10 cellular contexts compared by ENCODE assay signal in genomic region chr6:55868910-55869479, GRCh38. TPM values are rescaled to one million over a fixed set of nuclear protein-coding genes. Genes with fewer than 3 reads are reported as not detected.
DNase-seq lines count a peak whose midpoint lies in the region; ATAC-seq, FAIRE-seq and TF ChIP-seq lines count a peak whose summit lies in the region.
"Had no signal": no experiment of that assay in that cellular context is flagged by ENCODE, and none has a peak within 500 bp of the region (broad histone marks: within the 10 kb centered on the region; RNA-seq: fewer than 3 reads in every experiment).

No MANE protein-coding gene starts in this region.

- TF ChIP-seq POLR2A in GM12878 (IDR thresholded peaks at IDR 0.05; ENCODE audit: low read depth, low read length) (no peak), adrenal gland (IDR thresholded peaks at IDR 0.05) (no peak)

- FAIRE-seq in GM12878 (lab: Jason Lieb, UNC), result peak; percentile 81

- no peaks in the 10 kb centered on the region for H3K4me1 ChIP-seq in GM12878 (ENCODE audit: control insufficient read depth, insufficient read depth, low read length)
- H3K4me1 ChIP-seq in adrenal gland (replicated peaks in 1 of 2), result no peaks in the 10 kb centered on the region

- 1% methylated on average over 5 of the region's 5 CpGs for WGBS in GM12878 (ENCODE audit: insufficient coverage, insufficient replicate concordance, low lambda C conversion rate, missing lambda C conversion rate)
- WGBS in adrenal gland, 4 donors, result 53 to 57% (median 55%) methylated on average over 5 of the region's 5 CpGs

- TF ChIP-seq CTCF in GM06990 (IDR thresholded peaks at IDR 0.05; ENCODE audit: insufficient read depth, low read length, poor library complexity, severe bottlenecking) (no peak), GM12878 (IDR thresholded peaks at IDR 0.05 in 2 of 3, conservative IDR thresholded peaks at IDR 0.05 in 1 of 3; ENCODE audit: control insufficient read depth in 2 of 3, extremely low read depth in 1 of 3, insufficient read depth in 1 of 3, low read depth in 3 of 3, low read length in 3 of 3) (no peak), adrenal gland (IDR thresholded peaks at IDR 0.05) (no peak)

- H3K27me3 ChIP-seq in GM06990 (replicated peaks; ENCODE audit: control insufficient read depth, insufficient read depth, low read length) (no peaks in the 10 kb centered on the region), GM12878 (replicated peaks in 1 of 2; ENCODE audit: control insufficient read depth in 2 of 2, insufficient read depth in 2 of 2, low read length in 1 of 2) (no peaks in the 10 kb centered on the region), adrenal gland (no peaks in the 10 kb centered on the region)

- POLR2A ChIA-PET in GM12878 (lab: Charles Lee), result no interaction called here

- no peak overlapping the region for H3K27ac ChIP-seq in GM12878 (ENCODE audit: control insufficient read depth, insufficient read depth)
- no peak overlapping the region for H3K27ac ChIP-seq in adrenal gland
- H3K27ac ChIP-seq: skin epidermis had no signal

- peak; percentile 93 to 95 for TF ChIP-seq EP300 in GM12878 (IDR thresholded peaks at IDR 0.05; ENCODE audit: borderline replicate concordance in 1 of 2, control insufficient read depth in 1 of 2, low read depth in 2 of 2, low read length in 2 of 2)

- intact Hi-C loops in GM12878 (cut with micrococcal nuclease; ENCODE audit: unreplicated experiment), result no loop called here
- intact Hi-C loops in adrenal gland (cut with DNase I), result no loop called here

- RAD21 ChIA-PET in GM12878 (lab: Charles Lee; ENCODE audit: unreplicated experiment), result interaction anchor here (1.2 kb wide), 1 partner anchor 252 kb away, joined by 3 read pairs; no protein-coding TSS in a partner anchor

- peak; percentile 68 for DNase-seq in GM06990 (ENCODE audit: extremely low read depth, insufficient read length)
- peak; percentile 59 for DNase-seq in GM12878 (ENCODE audit: low read depth, low spot score)
- no peak for DNase-seq in adrenal gland
- no peak for DNase-seq in SIG-M5 (lab: John Stamatoyannopoulos, UW)
- no peak for DNase-seq in ureter (ENCODE audit: low spot score)
- no peak for DNase-seq in DMS79 (lab: John Stamatoyannopoulos, UW)
- DNase-seq: activated naive CD8-positive, alpha-beta T cell treated with anti-CD3 and anti-CD28 coated beads, Interleukin-2, amount 10 ng/mL, durations not matched to agents 7 days and 5 days had no signal

- H3K9ac ChIP-seq in GM12878 (ENCODE audit: control insufficient read depth, insufficient read depth, low read length), result no peak overlapping the region

- no peaks in the 10 kb centered on the region for H3K79me2 ChIP-seq in GM12878 (ENCODE audit: control insufficient read depth, insufficient read depth, low read length)

- CTCF ChIA-PET in GM12878 (lab: Yijun Ruan, JAX), result interaction anchor here (1.4 to 1.5 kb wide), 2 partner anchors 18 to 592 kb away, joined by 3 to 5 read pairs; no protein-coding TSS in a partner anchor

- no peak overlapping the region for H2AFZ ChIP-seq in GM12878 (ENCODE audit: control insufficient read depth, low read depth, low read length)

- H3K36me3 ChIP-seq in GM06990 (ENCODE audit: control insufficient read depth, insufficient read depth, low read length) (no peaks in the 10 kb centered on the region), GM12878 (ENCODE audit: control insufficient read depth in 2 of 2, insufficient read depth in 2 of 2, low read length in 1 of 2) (no peaks in the 10 kb centered on the region), adrenal gland (replicated peaks in 1 of 2) (no peaks in the 10 kb centered on the region)

- in situ Hi-C loops in GM12878 (cut with MboI), result no loop called here

- ATAC-seq in GM19467 (IDR thresholded peaks at IDR 0.05; ENCODE audit: unreplicated experiment), result peak; percentile 94
- peak; percentile 95 for ATAC-seq in HG03378 (IDR thresholded peaks at IDR 0.05; ENCODE audit: unreplicated experiment)
- peak; percentile 97 for ATAC-seq in GM12878

- H3K9me3 ChIP-seq in GM12878 (replicated peaks; ENCODE audit: control insufficient read depth, insufficient read depth, low read length), result no peaks in the 10 kb centered on the region; the same call in 2 of the 3 replicates
- peaks cover 0 to 6% (median 0%) of the 10 kb centered on the region in 3 donors for H3K9me3 ChIP-seq in adrenal gland (replicated peaks in 1 of 3)

- H3K4me3 ChIP-seq in GM06990 (replicated peaks; ENCODE audit: low read depth, low read length), result no peak overlapping the region
- H3K4me3 ChIP-seq in GM12878, result no peak overlapping the region
- H3K4me3 ChIP-seq in adrenal gland, result no peak overlapping the region
- H3K4me3 ChIP-seq: skin epidermis had no signal

- H3K4me2 ChIP-seq in GM12878 (ENCODE audit: control insufficient read depth, insufficient read depth), result no peak overlapping the region; the same call in 1 of the 2 replicates

- SMC1A ChIA-PET in GM12878 (lab: Charles Lee; ENCODE audit: uncharacterized antibody, unreplicated experiment), result interaction anchor here (0.7 to 1.0 kb wide), 2 partner anchors 66 to 91 kb away, joined by 3 to 4 read pairs; no protein-coding TSS in a partner anchor

- no peaks in the 10 kb centered on the region for H4K20me1 ChIP-seq in GM12878 (ENCODE audit: control insufficient read depth, insufficient read depth)

- BruUV-seq in GM12878 (replicated peaks; lab: Mats Ljungman, UMichigan), result no TSS peak

- TF ChIP-seq RAD21 in GM12878 (IDR thresholded peaks at IDR 0.05; ENCODE audit: insufficient read depth, low read depth, low read length), result no peak

TF ChIP-seq in GM12878, 131 proteins besides CTCF, POLR2A, EP300 and RAD21 (continues in another document):
- TF ChIP-seq STAT1 (conservative IDR thresholded peaks at IDR 0.05), result no peak
- TF ChIP-seq CHD2 (IDR thresholded peaks at IDR 0.05; ENCODE audit: borderline replicate concordance, low read depth, low read length), result peak; percentile 79
- peak; percentile 96 for TF ChIP-seq DPF2 (IDR thresholded peaks at IDR 0.05)
- peak; percentile 41 for TF ChIP-seq RELA (IDR thresholded peaks at IDR 0.05; ENCODE audit: borderline replicate concordance, partially characterized antibody)
- peak; percentile 27 to 53; a peak in 3 of 4 replicates for TF ChIP-seq BHLHE40 (IDR thresholded peaks at IDR 0.05; ENCODE audit: borderline replicate concordance in 1 of 2, low read depth in 2 of 2, low read length in 1 of 2)
- peak; percentile 92 for TF ChIP-seq CREM (IDR thresholded peaks at IDR 0.05; ENCODE audit: low read depth)
- TF ChIP-seq BACH1 (IDR thresholded peaks at IDR 0.05; ENCODE audit: borderline replicate concordance), result peak; percentile 76
- TF ChIP-seq, protein P1, sequence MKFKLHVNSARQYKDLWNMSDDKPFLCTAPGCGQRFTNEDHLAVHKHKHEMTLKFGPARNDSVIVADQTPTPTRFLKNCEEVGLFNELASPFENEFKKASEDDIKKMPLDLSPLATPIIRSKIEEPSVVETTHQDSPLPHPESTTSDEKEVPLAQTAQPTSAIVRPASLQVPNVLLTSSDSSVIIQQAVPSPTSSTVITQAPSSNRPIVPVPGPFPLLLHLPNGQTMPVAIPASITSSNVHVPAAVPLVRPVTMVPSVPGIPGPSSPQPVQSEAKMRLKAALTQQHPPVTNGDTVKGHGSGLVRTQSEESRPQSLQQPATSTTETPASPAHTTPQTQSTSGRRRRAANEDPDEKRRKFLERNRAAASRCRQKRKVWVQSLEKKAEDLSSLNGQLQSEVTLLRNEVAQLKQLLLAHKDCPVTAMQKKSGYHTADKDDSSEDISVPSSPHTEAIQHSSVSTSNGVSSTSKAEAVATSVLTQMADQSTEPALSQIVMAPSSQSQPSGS (IDR thresholded peaks at IDR 0.05; ENCODE audit: low read length), result peak; percentile 96
- TF ChIP-seq, protein P2, sequence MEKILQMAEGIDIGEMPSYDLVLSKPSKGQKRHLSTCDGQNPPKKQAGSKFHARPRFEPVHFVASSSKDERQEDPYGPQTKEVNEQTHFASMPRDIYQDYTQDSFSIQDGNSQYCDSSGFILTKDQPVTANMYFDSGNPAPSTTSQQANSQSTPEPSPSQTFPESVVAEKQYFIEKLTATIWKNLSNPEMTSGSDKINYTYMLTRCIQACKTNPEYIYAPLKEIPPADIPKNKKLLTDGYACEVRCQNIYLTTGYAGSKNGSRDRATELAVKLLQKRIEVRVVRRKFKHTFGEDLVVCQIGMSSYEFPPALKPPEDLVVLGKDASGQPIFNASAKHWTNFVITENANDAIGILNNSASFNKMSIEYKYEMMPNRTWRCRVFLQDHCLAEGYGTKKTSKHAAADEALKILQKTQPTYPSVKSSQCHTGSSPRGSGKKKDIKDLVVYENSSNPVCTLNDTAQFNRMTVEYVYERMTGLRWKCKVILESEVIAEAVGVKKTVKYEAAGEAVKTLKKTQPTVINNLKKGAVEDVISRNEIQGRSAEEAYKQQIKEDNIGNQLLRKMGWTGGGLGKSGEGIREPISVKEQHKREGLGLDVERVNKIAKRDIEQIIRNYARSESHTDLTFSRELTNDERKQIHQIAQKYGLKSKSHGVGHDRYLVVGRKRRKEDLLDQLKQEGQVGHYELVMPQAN (conservative IDR thresholded peaks at IDR 0.05), result no peak
- TF ChIP-seq MTA3 (IDR thresholded peaks at IDR 0.05; ENCODE audit: borderline replicate concordance, low read length), result peak; percentile 70; the same call in 1 of the 2 replicates
- peak; percentile 84 for TF ChIP-seq TCF7 (IDR thresholded peaks at IDR 0.05; ENCODE audit: borderline replicate concordance)
- peak; percentile 99 for TF ChIP-seq NFIC (IDR thresholded peaks at IDR 0.05; ENCODE audit: low read depth, low read length)
- peak; percentile 98 for TF ChIP-seq EED (IDR thresholded peaks at IDR 0.05; ENCODE audit: low read depth)

RNA-seq across cellular contexts. Expression of gene BMP5, which starts 6.4 kb away (rescaled TPM):
- total RNA-seq in GM12878 (2013; cell fraction: nucleolus; rRNA removed), result not detected in 2 replicates
- total RNA-seq in GM12878 (2014; rRNA removed), result not detected in 2 replicates
- not detected in 2 replicates for total RNA-seq in GM12878 (2014; rRNA removed; fragmentation: Illumina TruSeq; extraction: Trizol)
- total RNA-seq in GM12878 (2021), result not detected in 2 replicates
- not detected for polyA plus RNA-seq in GM12878 (2011; ENCODE audit: low read depth)
- polyA plus RNA-seq in GM12878 (2011; rRNA removed), result not detected in 2 replicates
- not detected in 2 replicates for polyA plus RNA-seq in GM12878 (2011; cell fraction: cytosol; rRNA removed)
- polyA plus RNA-seq in GM12878 (2011; cell fraction: nucleus; rRNA removed), result not detected in 2 replicates
- 0.03 TPM in 1 of 2 replicates, not detected in the other for polyA plus RNA-seq in GM12878 (2012)
- not detected in 2 replicates for polyA plus RNA-seq in GM12878 (2014; fragmentation: Illumina TruSeq; extraction: Trizol)
- not detected for polyA plus RNA-seq in GM12878 (2014; fragmentation: Nextera tagmentation; extraction: Ambion mirVana)
- polyA plus RNA-seq in GM12878 (2014; rRNA removed), result not detected in 2 replicates
- not detected for polyA plus RNA-seq in GM12878 (2016; fragmentation: Nextera tagmentation; extraction: Ambion mirVana)
- not detected in 2 replicates for polyA minus RNA-seq in GM12878 (2011; rRNA and poly(A)+ RNA removed)
- polyA minus RNA-seq in GM12878 (2011; cell fraction: cytosol; rRNA and poly(A)+ RNA removed), result 0.27 and 0.42 TPM in 2 replicates
- 0.12 and 0.19 TPM in 2 replicates for polyA minus RNA-seq in GM12878 (2011; cell fraction: nucleus; rRNA and poly(A)+ RNA removed)
- under 1 TPM in 5 of 8 donors, not detected in 3; 0.06 to 0.96 (median 0.28) TPM for total RNA-seq in adrenal gland
- under 1 TPM; 0.16 to 0.77 (median 0.20) TPM for polyA plus RNA-seq in adrenal gland
- total RNA-seq in ureter, result 1.7 TPM
- total RNA-seq: activated naive CD8-positive, alpha-beta T cell treated with anti-CD3 and anti-CD28 coated beads, Interleukin-2, amount 10 ng/mL, durations not matched to agents 7 days and 5 days had no signal

Comparison
In these comparisons a context has a peak if more than half of its experiments do, and no peak if none do; other contexts are left out.
1. DNase-seq: peak in GM06990 (single experiment) and GM12878 (single experiment); none in adrenal gland (0 of 7), SIG-M5 (single experiment), ureter (single experiment) and DMS79 (single experiment).
2. Peak in every context shown above with its lines, with median percentiles within 50 percentile points of each other: ATAC-seq.